ENCODE assay signal across 1 cellular context in the genomic region with DNA sequence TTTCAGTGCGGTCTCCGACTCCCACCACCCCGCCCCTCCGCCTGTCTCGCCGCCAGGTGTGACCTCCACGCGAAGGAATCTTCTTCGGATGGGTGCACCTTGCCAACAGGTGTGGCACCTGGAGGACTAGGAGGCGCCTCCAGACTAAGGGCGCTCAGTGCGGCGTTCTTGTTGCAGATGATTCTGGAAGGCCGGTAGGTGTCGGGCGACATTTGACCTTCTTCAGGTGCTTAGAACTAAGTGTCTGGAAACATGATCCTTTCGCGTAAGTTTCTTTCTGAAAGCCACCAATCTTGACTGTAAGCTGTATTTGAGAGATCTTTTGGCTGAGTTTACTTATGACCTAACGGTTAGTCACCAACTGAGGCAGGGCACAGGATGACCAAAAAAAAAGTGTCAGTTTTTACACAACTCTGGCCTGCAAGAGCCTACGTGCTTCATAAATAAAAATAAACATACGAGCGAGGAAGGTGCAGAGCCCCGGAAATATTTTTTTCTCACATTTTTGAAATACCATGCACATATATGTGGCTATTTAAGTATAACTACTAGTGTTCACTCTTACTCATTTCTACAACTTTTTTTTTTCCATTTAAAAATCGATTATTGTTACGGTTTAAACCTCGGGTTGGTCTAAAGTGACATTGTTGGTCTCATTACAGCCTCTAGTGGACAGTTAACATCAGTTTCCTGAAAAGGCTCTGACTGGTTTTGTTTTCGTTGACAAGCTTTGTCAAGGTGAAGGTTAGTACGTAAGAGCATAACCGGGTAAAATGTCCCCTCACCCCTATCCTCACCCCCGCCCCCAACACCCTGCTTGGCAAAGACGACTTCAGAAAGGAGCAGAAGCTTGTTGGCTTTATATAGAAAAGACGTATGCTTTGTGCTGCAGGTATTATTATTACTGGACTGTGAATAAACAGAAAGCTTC.
A peak's percentile ranks its signal among the peaks of the same experiment; 100 is the strongest.
TF ChIP-seq lines count a peak whose summit lies in the region.

No MANE protein-coding gene starts in this region.

TF ChIP-seq in HepG2, 621 proteins besides CTCF, POLR2A, EP300 and RAD21 (continued from another document and continues in another):
- TF ChIP-seq, protein P1, sequence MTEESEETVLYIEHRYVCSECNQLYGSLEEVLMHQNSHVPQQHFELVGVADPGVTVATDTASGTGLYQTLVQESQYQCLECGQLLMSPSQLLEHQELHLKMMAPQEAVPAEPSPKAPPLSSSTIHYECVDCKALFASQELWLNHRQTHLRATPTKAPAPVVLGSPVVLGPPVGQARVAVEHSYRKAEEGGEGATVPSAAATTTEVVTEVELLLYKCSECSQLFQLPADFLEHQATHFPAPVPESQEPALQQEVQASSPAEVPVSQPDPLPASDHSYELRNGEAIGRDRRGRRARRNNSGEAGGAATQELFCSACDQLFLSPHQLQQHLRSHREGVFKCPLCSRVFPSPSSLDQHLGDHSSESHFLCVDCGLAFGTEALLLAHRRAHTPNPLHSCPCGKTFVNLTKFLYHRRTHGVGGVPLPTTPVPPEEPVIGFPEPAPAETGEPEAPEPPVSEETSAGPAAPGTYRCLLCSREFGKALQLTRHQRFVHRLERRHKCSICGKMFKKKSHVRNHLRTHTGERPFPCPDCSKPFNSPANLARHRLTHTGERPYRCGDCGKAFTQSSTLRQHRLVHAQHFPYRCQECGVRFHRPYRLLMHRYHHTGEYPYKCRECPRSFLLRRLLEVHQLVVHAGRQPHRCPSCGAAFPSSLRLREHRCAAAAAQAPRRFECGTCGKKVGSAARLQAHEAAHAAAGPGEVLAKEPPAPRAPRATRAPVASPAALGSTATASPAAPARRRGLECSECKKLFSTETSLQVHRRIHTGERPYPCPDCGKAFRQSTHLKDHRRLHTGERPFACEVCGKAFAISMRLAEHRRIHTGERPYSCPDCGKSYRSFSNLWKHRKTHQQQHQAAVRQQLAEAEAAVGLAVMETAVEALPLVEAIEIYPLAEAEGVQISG (CRISPR knock-in tag; IDR thresholded peaks at IDR 0.05): no peak
- TF ChIP-seq AKAP8 (CRISPR knock-in tag; IDR thresholded peaks at IDR 0.05): no peak
- TF ChIP-seq, protein P2, sequence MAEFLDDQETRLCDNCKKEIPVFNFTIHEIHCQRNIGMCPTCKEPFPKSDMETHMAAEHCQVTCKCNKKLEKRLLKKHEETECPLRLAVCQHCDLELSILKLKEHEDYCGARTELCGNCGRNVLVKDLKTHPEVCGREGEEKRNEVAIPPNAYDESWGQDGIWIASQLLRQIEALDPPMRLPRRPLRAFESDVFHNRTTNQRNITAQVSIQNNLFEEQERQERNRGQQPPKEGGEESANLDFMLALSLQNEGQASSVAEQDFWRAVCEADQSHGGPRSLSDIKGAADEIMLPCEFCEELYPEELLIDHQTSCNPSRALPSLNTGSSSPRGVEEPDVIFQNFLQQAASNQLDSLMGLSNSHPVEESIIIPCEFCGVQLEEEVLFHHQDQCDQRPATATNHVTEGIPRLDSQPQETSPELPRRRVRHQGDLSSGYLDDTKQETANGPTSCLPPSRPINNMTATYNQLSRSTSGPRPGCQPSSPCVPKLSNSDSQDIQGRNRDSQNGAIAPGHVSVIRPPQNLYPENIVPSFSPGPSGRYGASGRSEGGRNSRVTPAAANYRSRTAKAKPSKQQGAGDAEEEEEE (CRISPR knock-in tag; IDR thresholded peaks at IDR 0.05; ENCODE audit: borderline replicate concordance): no peak
- TF ChIP-seq SP4 (CRISPR knock-in tag; IDR thresholded peaks at IDR 0.05): no peak
- TF ChIP-seq, protein P3, sequence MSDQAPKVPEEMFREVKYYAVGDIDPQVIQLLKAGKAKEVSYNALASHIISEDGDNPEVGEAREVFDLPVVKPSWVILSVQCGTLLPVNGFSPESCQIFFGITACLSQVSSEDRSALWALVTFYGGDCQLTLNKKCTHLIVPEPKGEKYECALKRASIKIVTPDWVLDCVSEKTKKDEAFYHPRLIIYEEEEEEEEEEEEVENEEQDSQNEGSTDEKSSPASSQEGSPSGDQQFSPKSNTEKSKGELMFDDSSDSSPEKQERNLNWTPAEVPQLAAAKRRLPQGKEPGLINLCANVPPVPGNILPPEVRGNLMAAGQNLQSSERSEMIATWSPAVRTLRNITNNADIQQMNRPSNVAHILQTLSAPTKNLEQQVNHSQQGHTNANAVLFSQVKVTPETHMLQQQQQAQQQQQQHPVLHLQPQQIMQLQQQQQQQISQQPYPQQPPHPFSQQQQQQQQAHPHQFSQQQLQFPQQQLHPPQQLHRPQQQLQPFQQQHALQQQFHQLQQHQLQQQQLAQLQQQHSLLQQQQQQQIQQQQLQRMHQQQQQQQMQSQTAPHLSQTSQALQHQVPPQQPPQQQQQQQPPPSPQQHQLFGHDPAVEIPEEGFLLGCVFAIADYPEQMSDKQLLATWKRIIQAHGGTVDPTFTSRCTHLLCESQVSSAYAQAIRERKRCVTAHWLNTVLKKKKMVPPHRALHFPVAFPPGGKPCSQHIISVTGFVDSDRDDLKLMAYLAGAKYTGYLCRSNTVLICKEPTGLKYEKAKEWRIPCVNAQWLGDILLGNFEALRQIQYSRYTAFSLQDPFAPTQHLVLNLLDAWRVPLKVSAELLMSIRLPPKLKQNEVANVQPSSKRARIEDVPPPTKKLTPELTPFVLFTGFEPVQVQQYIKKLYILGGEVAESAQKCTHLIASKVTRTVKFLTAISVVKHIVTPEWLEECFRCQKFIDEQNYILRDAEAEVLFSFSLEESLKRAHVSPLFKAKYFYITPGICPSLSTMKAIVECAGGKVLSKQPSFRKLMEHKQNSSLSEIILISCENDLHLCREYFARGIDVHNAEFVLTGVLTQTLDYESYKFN (CRISPR knock-in tag; conservative IDR thresholded peaks at IDR 0.05): peak; percentile 11; the same call in 1 of the 2 replicates
- TF ChIP-seq, protein P4, sequence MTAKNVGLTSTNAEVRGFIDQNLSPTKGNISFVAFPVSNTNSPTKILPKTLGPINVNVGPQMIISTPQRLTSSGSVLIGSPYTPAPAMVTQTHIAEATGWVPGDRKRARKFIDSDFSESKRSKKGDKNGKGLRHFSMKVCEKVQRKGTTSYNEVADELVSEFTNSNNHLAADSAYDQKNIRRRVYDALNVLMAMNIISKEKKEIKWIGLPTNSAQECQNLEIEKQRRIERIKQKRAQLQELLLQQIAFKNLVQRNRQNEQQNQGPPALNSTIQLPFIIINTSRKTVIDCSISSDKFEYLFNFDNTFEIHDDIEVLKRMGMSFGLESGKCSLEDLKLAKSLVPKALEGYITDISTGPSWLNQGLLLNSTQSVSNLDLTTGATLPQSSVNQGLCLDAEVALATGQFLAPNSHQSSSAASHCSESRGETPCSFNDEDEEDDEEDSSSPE (CRISPR knock-in tag; IDR thresholded peaks at IDR 0.05): no peak
- no peak for TF ChIP-seq ESRRA (CRISPR knock-in tag; IDR thresholded peaks at IDR 0.05; ENCODE audit: low read depth)
- no peak for TF ChIP-seq HCFC1 (IDR thresholded peaks at IDR 0.05; ENCODE audit: low read depth, low read length)
- no peak for TF ChIP-seq ZNF207 (IDR thresholded peaks at IDR 0.05; ENCODE audit: borderline replicate concordance)
- TF ChIP-seq PTBP1 (IDR thresholded peaks at IDR 0.05; ENCODE audit: low read depth, low read length, poor library complexity, severe bottlenecking): no peak
- peak; percentile 99 for TF ChIP-seq ZEB1 (IDR thresholded peaks at IDR 0.05; ENCODE audit: insufficient replicate concordance, low read depth)
- TF ChIP-seq, protein P5, sequence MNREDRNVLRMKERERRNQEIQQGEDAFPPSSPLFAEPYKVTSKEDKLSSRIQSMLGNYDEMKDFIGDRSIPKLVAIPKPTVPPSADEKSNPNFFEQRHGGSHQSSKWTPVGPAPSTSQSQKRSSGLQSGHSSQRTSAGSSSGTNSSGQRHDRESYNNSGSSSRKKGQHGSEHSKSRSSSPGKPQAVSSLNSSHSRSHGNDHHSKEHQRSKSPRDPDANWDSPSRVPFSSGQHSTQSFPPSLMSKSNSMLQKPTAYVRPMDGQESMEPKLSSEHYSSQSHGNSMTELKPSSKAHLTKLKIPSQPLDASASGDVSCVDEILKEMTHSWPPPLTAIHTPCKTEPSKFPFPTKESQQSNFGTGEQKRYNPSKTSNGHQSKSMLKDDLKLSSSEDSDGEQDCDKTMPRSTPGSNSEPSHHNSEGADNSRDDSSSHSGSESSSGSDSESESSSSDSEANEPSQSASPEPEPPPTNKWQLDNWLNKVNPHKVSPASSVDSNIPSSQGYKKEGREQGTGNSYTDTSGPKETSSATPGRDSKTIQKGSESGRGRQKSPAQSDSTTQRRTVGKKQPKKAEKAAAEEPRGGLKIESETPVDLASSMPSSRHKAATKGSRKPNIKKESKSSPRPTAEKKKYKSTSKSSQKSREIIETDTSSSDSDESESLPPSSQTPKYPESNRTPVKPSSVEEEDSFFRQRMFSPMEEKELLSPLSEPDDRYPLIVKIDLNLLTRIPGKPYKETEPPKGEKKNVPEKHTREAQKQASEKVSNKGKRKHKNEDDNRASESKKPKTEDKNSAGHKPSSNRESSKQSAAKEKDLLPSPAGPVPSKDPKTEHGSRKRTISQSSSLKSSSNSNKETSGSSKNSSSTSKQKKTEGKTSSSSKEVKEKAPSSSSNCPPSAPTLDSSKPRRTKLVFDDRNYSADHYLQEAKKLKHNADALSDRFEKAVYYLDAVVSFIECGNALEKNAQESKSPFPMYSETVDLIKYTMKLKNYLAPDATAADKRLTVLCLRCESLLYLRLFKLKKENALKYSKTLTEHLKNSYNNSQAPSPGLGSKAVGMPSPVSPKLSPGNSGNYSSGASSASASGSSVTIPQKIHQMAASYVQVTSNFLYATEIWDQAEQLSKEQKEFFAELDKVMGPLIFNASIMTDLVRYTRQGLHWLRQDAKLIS (CRISPR knock-in tag; IDR thresholded peaks at IDR 0.05): no peak
- no peak for TF ChIP-seq TSC22D2 (CRISPR knock-in tag; IDR thresholded peaks at IDR 0.05; ENCODE audit: borderline replicate concordance)
- no peak for TF ChIP-seq ZNF136 (CRISPR knock-in tag; IDR thresholded peaks at IDR 0.05; ENCODE audit: low read depth)
- no peak for TF ChIP-seq ZNF75D (CRISPR knock-in tag; IDR thresholded peaks at IDR 0.05; ENCODE audit: borderline replicate concordance)
- no peak for TF ChIP-seq CBFB (CRISPR knock-in tag; IDR thresholded peaks at IDR 0.05)
- no peak for TF ChIP-seq ZNF468 (CRISPR knock-in tag; IDR thresholded peaks at IDR 0.05)
- TF ChIP-seq FIP1L1 (IDR thresholded peaks at IDR 0.05; ENCODE audit: borderline replicate concordance, insufficient read depth, low read depth, low read length): no peak
- TF ChIP-seq ZNF547 (CRISPR knock-in tag; IDR thresholded peaks at IDR 0.05): no peak
- 0 out of 2 replicates have a peak, but pooled peaks have one; percentile 37 for TF ChIP-seq ZNF614 (CRISPR knock-in tag; IDR thresholded peaks at IDR 0.05; ENCODE audit: borderline replicate concordance)
- TF ChIP-seq ZNF782 (CRISPR knock-in tag; IDR thresholded peaks at IDR 0.05; ENCODE audit: borderline replicate concordance): no peak
- no peak for TF ChIP-seq SMARCC2 (IDR thresholded peaks at IDR 0.05)
- no peak for TF ChIP-seq ZNF883 (CRISPR knock-in tag; IDR thresholded peaks at IDR 0.05; ENCODE audit: not compliant biosample characterization)
- no peak for TF ChIP-seq HOXA9 (CRISPR knock-in tag; IDR thresholded peaks at IDR 0.05; ENCODE audit: borderline replicate concordance)
- TF ChIP-seq, protein P6, sequence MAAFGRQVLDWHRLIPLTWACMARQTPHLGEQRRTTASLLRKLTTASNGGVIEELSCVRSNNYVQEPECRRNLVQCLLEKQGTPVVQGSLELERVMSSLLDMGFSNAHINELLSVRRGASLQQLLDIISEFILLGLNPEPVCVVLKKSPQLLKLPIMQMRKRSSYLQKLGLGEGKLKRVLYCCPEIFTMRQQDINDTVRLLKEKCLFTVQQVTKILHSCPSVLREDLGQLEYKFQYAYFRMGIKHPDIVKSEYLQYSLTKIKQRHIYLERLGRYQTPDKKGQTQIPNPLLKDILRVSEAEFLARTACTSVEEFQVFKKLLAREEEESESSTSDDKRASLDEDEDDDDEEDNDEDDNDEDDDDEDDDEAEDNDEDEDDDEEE (CRISPR knock-in tag; IDR thresholded peaks at IDR 0.05): no peak
- no peak for TF ChIP-seq HOXA7 (CRISPR knock-in tag; IDR thresholded peaks at IDR 0.05)
- TF ChIP-seq ZSCAN31 (CRISPR knock-in tag; IDR thresholded peaks at IDR 0.05; ENCODE audit: low read depth): no peak
- TF ChIP-seq SOX5 (CRISPR knock-in tag; IDR thresholded peaks at IDR 0.05; ENCODE audit: borderline replicate concordance): peak; percentile 38; the same call in 1 of the 2 replicates
- TF ChIP-seq XBP1 (CRISPR knock-in tag; IDR thresholded peaks at IDR 0.05): no peak
- no peak for TF ChIP-seq PITX1 (CRISPR knock-in tag; IDR thresholded peaks at IDR 0.05)
- TF ChIP-seq NCOR1 (IDR thresholded peaks at IDR 0.05; ENCODE audit: borderline replicate concordance, low read length): no peak; the same call in 1 of the 2 replicates
- no peak for TF ChIP-seq ZNF790 (CRISPR knock-in tag; IDR thresholded peaks at IDR 0.05; ENCODE audit: borderline replicate concordance)
- TF ChIP-seq TGIF2 (CRISPR knock-in tag; IDR thresholded peaks at IDR 0.05): peak; percentile 71; the same call in 1 of the 2 replicates
- TF ChIP-seq CCAR2 (optimal IDR thresholded peaks at IDR 0.05; ENCODE audit: low read depth, low read length): no peak
- no peak for TF ChIP-seq MTF1 (CRISPR knock-in tag; IDR thresholded peaks at IDR 0.05)
